Comparison of ENCODE assay signal across 1 cellular context in the genomic region with DNA sequence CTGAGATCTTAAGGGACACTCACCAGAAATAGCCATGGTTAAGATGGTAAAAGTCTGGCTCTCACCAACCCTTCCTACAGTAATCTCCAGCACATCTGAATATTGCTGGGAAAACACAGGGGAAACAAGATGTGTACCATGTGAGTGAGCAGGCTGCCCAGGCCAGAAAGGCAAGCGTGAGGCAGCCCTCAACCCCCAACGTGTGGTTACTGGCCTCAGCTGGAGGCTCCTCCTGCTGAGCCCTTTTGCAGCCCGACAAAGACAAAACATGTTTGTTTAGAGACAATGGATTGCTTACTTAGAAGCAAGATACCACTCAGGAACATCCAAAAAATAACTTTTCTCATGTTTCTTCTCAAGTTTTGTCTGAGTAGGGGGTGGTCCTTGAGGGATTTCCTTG.
TF ChIP-seq lines count a peak whose summit lies in the region.

No MANE protein-coding gene starts in this region.

TF ChIP-seq in H1, 55 proteins besides CTCF, POLR2A, EP300 and RAD21:
- TF ChIP-seq SP1 (IDR thresholded peaks at IDR 0.05; ENCODE audit: low read depth, low read length) (no peak), NANOG (IDR thresholded peaks at IDR 0.05; ENCODE audit: insufficient read depth, low read depth, low read length, poor library complexity, severe bottlenecking) (peak; percentile 22), POU5F1 (IDR thresholded peaks at IDR 0.05; ENCODE audit: low read depth, low read length) (no peak), RFX5 (IDR thresholded peaks at IDR 0.05; ENCODE audit: borderline replicate concordance, low read depth, low read length) (no peak)
- TF ChIP-seq, protein P1, sequence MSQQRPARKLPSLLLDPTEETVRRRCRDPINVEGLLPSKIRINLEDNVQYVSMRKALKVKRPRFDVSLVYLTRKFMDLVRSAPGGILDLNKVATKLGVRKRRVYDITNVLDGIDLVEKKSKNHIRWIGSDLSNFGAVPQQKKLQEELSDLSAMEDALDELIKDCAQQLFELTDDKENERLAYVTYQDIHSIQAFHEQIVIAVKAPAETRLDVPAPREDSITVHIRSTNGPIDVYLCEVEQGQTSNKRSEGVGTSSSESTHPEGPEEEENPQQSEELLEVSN (IDR thresholded peaks at IDR 0.05) = peak; percentile 69
- TF ChIP-seq, protein P2, sequence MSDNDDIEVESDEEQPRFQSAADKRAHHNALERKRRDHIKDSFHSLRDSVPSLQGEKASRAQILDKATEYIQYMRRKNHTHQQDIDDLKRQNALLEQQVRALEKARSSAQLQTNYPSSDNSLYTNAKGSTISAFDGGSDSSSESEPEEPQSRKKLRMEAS (IDR thresholded peaks at IDR 0.05) = peak; percentile 72
